In the genomic region with DNA sequence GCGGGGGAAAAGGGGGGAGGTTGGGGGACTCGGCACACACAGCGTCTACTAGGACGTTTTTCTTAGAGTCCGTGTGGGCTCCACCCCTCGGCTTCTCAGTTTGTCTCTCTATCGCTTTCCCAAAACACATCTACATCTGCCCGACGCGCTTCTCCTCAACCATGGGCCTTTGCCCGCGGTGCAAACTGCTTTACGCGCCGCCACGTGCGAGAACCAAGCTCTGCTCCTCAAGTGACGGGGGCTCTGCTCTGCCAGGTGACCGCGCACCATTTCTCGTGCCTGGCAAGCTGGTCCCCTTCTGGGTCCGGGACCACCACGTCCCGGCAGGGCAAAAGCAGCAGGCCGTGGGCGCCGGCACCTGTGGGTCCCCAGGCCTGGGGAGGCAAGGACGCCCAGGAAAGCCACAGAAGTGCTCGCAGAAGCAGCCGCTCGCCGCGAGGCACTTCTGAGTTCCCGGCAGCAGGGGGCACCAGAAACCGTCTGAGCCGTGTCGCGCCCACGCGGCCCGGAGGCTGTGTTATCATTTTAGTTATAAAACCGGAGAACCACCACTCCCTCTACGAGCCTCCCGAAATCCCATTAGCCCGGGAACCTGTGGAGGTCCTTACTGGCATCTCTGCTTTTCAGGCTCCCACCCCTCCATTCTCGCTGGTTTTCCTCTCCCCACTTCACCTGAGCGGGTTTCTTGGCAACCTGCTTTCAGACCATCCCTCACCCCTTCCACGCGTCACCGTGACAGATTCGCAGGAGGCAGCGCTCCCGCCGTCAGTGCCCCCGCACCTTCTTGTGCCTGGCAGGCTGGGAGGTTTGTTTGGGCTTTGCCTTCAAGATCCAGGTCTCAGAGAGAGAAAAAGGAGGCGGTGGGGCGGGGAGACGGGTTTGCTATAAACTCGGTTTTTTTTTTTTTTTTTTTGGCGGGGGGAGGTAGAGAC, we compare ENCODE assay signal across 7 cellular contexts. TPM values are rescaled to one million over a fixed set of nuclear protein-coding genes. Genes with fewer than 3 reads are reported as not detected.
DNase-seq lines count a peak whose midpoint lies in the region; ATAC-seq, FAIRE-seq and TF ChIP-seq lines count a peak whose summit lies in the region.

No MANE protein-coding gene starts in this region.

- peak overlapping the region; percentile 51 for H3K4me3 ChIP-seq in epithelial cell of proximal tubule (ENCODE audit: low read depth, low read length)

- peak; percentile 58 for ATAC-seq in HG02610 (IDR thresholded peaks at IDR 0.05; ENCODE audit: unreplicated experiment)

- peak; percentile 82 for DNase-seq in GM12891 (ENCODE audit: insufficient read length, low spot score)
- peak; percentile 37 for DNase-seq in NCI-H2081 treated with DMSO at 0.1 percent for 48 hours (lab: John Stamatoyannopoulos, UW)
- DNase-seq in activated CD4-positive, alpha-beta T cell treated with anti-CD3 and anti-CD28 coated beads, Interleukin-2, amount 50 U/mL, for 4 hours, result peak; percentile 17
- no peak for DNase-seq in epithelial cell of proximal tubule (ENCODE audit: low read depth)
- peak; percentile 74 for DNase-seq in mucosa of gallbladder (ENCODE audit: low spot score)
- peak; percentile 5 to 6 for DNase-seq in stimulated activated CD8-positive, alpha-beta memory T cell treated with anti-CD3 and anti-CD28 coated beads, Interleukin-7, amount 100 ng/mL, for 4 hours (ENCODE audit: low read depth in 2 of 2)

- no peak for TF ChIP-seq POLR2A in GM12891 (IDR thresholded peaks at IDR 0.05; ENCODE audit: low read depth, low read length)

- FAIRE-seq in GM12891 (lab: Jason Lieb, UNC), result peak; percentile 59

- peak; percentile 80 for TF ChIP-seq CTCF in epithelial cell of proximal tubule (conservative IDR thresholded peaks at IDR 0.05; ENCODE audit: low read depth, low read length)

TF ChIP-seq in GM12891, 5 proteins besides CTCF, POLR2A, EP300 and RAD21:
- no peak for TF ChIP-seq SPI1 (IDR thresholded peaks at IDR 0.05; ENCODE audit: low read depth, low read length)

RNA-seq across cellular contexts. Expression of a gene that starts 2.5 kb away (rescaled TPM):
- polyA plus RNA-seq in GM12891 (2012; ENCODE audit: low read depth, missing spikeins), result not detected
- total RNA-seq in epithelial cell of proximal tubule (0.23 TPM in 1 of 2 replicates, not detected in the other), mucosa of gallbladder (1.2 TPM)
